ENCODE assay signal across 9 cellular contexts in genomic region chr19:40144151-40144550, GRCh38. TPM values are rescaled to one million over a fixed set of nuclear protein-coding genes. Genes with fewer than 3 reads are reported as not detected.
DNase-seq lines count a peak whose midpoint lies in the region; ATAC-seq lines count a peak whose summit lies in the region.
"Had no signal": no experiment of that assay in that cellular context is flagged by ENCODE, and none has a peak within 500 bp of the region (broad histone marks: within the 10 kb centered on the region; RNA-seq: fewer than 3 reads in every experiment).

No MANE protein-coding gene starts in this region.

- H3K4me1 Mint-ChIP-seq in activated naive CD4-positive, alpha-beta T cell treated with anti-CD3 and anti-CD28 coated beads for 36 hours (ENCODE audit: low read depth), result peaks cover 54% of the 10 kb centered on the region

- intact Hi-C loops in activated naive CD4-positive, alpha-beta T cell treated with anti-CD3 and anti-CD28 coated beads for 36 hours (cut with micrococcal nuclease), result loop anchor here (1.0 to 10.0 kb wide), 7 partner anchors 21 to 453 kb away; partner anchors contain the start of genes AKT2, BLVRB, SPTBN4 and ZNF546

- H3K27me3 Mint-ChIP-seq in activated naive CD4-positive, alpha-beta T cell treated with anti-CD3 and anti-CD28 coated beads for 36 hours (ENCODE audit: low read depth), result no peaks in the 10 kb centered on the region

- H3K36me3 Mint-ChIP-seq in activated naive CD4-positive, alpha-beta T cell treated with anti-CD3 and anti-CD28 coated beads for 36 hours (ENCODE audit: low read depth), result no peaks in the 10 kb centered on the region

- peak overlapping the region; percentile 52 for H3K4me3 Mint-ChIP-seq in activated naive CD4-positive, alpha-beta T cell treated with anti-CD3 and anti-CD28 coated beads for 36 hours

- CTCF ChIA-PET in activated naive CD4-positive, alpha-beta T cell treated with anti-CD3 and anti-CD28 coated beads for 36 hours (lab: Charles Lee), result interaction anchor here (0.6 to 7.7 kb wide), 9 partner anchors 14 to 1405 kb away, joined by 3 to 64 read pairs (median 5); no protein-coding TSS in a partner anchor

- H3K9me3 Mint-ChIP-seq in activated naive CD4-positive, alpha-beta T cell treated with anti-CD3 and anti-CD28 coated beads for 36 hours, result no peaks in the 10 kb centered on the region

- peak; percentile 69 for DNase-seq in activated naive CD4-positive, alpha-beta T cell treated with anti-CD3 and anti-CD28 coated beads for 36 hours
- no peak for DNase-seq in activated naive CD4-positive, alpha-beta T cell (lab: John Stamatoyannopoulos, UW)
- peak; percentile 30 for DNase-seq in NAMALWA (ENCODE audit: low spot score)
- DNase-seq in central memory CD4-positive, alpha-beta T cell, result peak; percentile 59
- no peak for DNase-seq in stimulated activated naive CD8-positive, alpha-beta T cell treated with anti-CD3 and anti-CD28 coated beads, Interleukin-15, Interleukin-2, amounts not matched to agents 100 U/mL and 50 U/mL, for 24 hours
- DNase-seq in HPDE6-E6E7 (ENCODE audit: extremely low spot score), result no peak
- no peak for DNase-seq in NCI-H2081 treated with DMSO at 0.1 percent for 48 hours (lab: John Stamatoyannopoulos, UW)
- DNase-seq: MG63 had no signal

- peak; percentile 34 for ATAC-seq in stimulated activated naive CD8-positive, alpha-beta T cell treated with anti-CD3 and anti-CD28 coated beads, Interleukin-15, Interleukin-2, amounts not matched to agents 100 U/mL and 50 U/mL, for 24 hours
- ATAC-seq in HG03175 (IDR thresholded peaks at IDR 0.05; ENCODE audit: unreplicated experiment), result no peak

- peak overlapping the region; percentile 90 for H3K27ac Mint-ChIP-seq in activated naive CD4-positive, alpha-beta T cell treated with anti-CD3 and anti-CD28 coated beads for 36 hours

RNA-seq across cellular contexts. Expression of gene MAP3K10, which starts 47.1 kb away (rescaled TPM):
- total RNA-seq in activated naive CD4-positive, alpha-beta T cell treated with anti-CD3 and anti-CD28 coated beads for 36 hours, result 1 to 10 TPM; 8.4 to 9.3 TPM

RNA-seq across cellular contexts. Expression of gene ZNF780A, which starts 53.4 kb away (rescaled TPM):
- 10 to 100 TPM in 1 of 2 experiments, 1 to 10 TPM in 1; 8.8 to 10.5 TPM for total RNA-seq in activated naive CD4-positive, alpha-beta T cell treated with anti-CD3 and anti-CD28 coated beads for 36 hours

Comparison
In these comparisons a context has a peak if more than half of its experiments do, and no peak if none do; other contexts are left out.
1. DNase-seq: peak in activated naive CD4-positive, alpha-beta T cell treated with anti-CD3 and anti-CD28 coated beads for 36 hours (single experiment), NAMALWA (single experiment) and central memory CD4-positive, alpha-beta T cell (single experiment); none in activated naive CD4-positive, alpha-beta T cell (0 of 4), stimulated activated naive CD8-positive, alpha-beta T cell treated with anti-CD3 and anti-CD28 coated beads, Interleukin-15, Interleukin-2, amounts not matched to agents 100 U/mL and 50 U/mL, for 24 hours (single experiment), HPDE6-E6E7 (single experiment) and NCI-H2081 treated with DMSO at 0.1 percent for 48 hours (single experiment).